In genomic region chr2:151771599-151772358, GRCh38 we compare ENCODE assay signal across 1 cellular context.
TF ChIP-seq lines count a peak whose summit lies in the region.

No MANE protein-coding gene starts in this region.

TF ChIP-seq in GM23338, 12 proteins besides CTCF, POLR2A, EP300 and RAD21 (continued from another document):
- TF ChIP-seq ZNF462 (CRISPR knock-in tag; IDR thresholded peaks at IDR 0.05): no peak
- TF ChIP-seq ZNF114 (CRISPR knock-in tag; IDR thresholded peaks at IDR 0.05): no peak
- no peak for TF ChIP-seq JUNB (IDR thresholded peaks at IDR 0.05; ENCODE audit: unreplicated experiment)
- TF ChIP-seq ETS1 (IDR thresholded peaks at IDR 0.05): no peak
- TF ChIP-seq REST (IDR thresholded peaks at IDR 0.05; ENCODE audit: unreplicated experiment): no peak
- TF ChIP-seq EZH2 (IDR thresholded peaks at IDR 0.05; ENCODE audit: low read depth, unreplicated experiment): no peak
- no peak for TF ChIP-seq ZNF331 (CRISPR knock-in tag; IDR thresholded peaks at IDR 0.05; ENCODE audit: low read depth)
- no peak for TF ChIP-seq STAT1 (IDR thresholded peaks at IDR 0.05; ENCODE audit: unreplicated experiment)
- no peak for TF ChIP-seq EZH2phosphoT487 (IDR thresholded peaks at IDR 0.05; ENCODE audit: unreplicated experiment)
TF ChIP-seq in GM23338: peak in this region for 0.
